Comparison of ENCODE assay signal across 35 cellular contexts in genomic region chr7:4434306-4434705, GRCh38.
"Had no signal": no experiment of that assay in that cellular context is flagged by ENCODE, and none has a peak within 500 bp of the region (broad histone marks: within the 10 kb centered on the region; RNA-seq: fewer than 3 reads in every experiment).

No MANE protein-coding gene starts in this region.

- DNase-seq: activated CD4-positive, alpha-beta memory T cell treated with anti-CD3 and anti-CD28 coated beads for 36 hours; activated CD4-positive, alpha-beta T cell treated with anti-CD3 and anti-CD28 coated beads for 36 hours; activated CD4-positive, alpha-beta T cell treated with anti-CD3 and anti-CD28 coated beads, Interleukin-2, amount 10 ng/mL, durations not matched to agents 24 days and 14 days; activated CD4-positive, CD25-positive, alpha-beta regulatory T cell; activated CD4-positive, CD25-positive, alpha-beta regulatory T cell treated with anti-CD3 and anti-CD28 coated beads, Interleukin-2, amount 50 U/mL, for 72 hours; activated CD8-positive, alpha-beta memory T cell treated with anti-CD3 and anti-CD28 coated beads, Interleukin-2, amount 50 U/mL, for 48 hours; activated CD8-positive, alpha-beta T cell treated with anti-CD3 and anti-CD28 coated beads, Interleukin-2, amount 10 ng/mL, durations not matched to agents 7 days and 5 days; activated effector memory CD4-positive, alpha-beta T cell treated with anti-CD3 and anti-CD28 coated beads, Interleukin-2, amount 50 U/mL, for 16 hours; activated naive CD4-positive, alpha-beta T cell treated with anti-CD3 and anti-CD28 coated beads for 36 hours; activated naive CD8-positive, alpha-beta T cell treated with anti-CD3 and anti-CD28 coated beads for 36 hours; activated naive CD8-positive, alpha-beta T cell treated with anti-CD3 and anti-CD28 coated beads, Interleukin-2, amount 50 U/mL, for 24 hours; activated T-cell treated with anti-CD3 and anti-CD28 coated beads for 4 hours; activated T-cell treated with anti-CD3 and anti-CD28 coated beads, Interleukin-2, amount 50 U/mL, for 24 hours; activated T-cell treated with anti-CD3 and anti-CD28 coated beads, Interleukin-2, amount 50 U/mL, for 72 hours; adrenal gland; central memory CD4-positive, alpha-beta T cell; cerebellar nuclear complex; colonic mucosa; effector CD8-positive, alpha-beta T cell; foreskin fibroblast; T-helper 1 cell; T-helper 17 cell; T1000 had no signal

- H3K36me3 ChIP-seq: adrenal gland, ascending aorta, breast epithelium, cardiac muscle cell, colonic mucosa, gastroesophageal sphincter had no signal

- H3K9me3 ChIP-seq: adrenal gland, ascending aorta, colonic mucosa had no signal

- H3K4me3 Mint-ChIP-seq: activated CD4-positive, alpha-beta memory T cell treated with anti-CD3 and anti-CD28 coated beads for 36 hours; activated CD4-positive, alpha-beta T cell treated with anti-CD3 and anti-CD28 coated beads for 36 hours; activated CD4-positive, alpha-beta T cell treated with anti-CD3 and anti-CD28 coated beads, Interleukin-2, amount 10 ng/mL, durations not matched to agents 24 days and 14 days; activated CD8-positive, alpha-beta T cell treated with anti-CD3 and anti-CD28 coated beads, Interleukin-2, amount 10 ng/mL, durations not matched to agents 7 days and 5 days; activated naive CD4-positive, alpha-beta T cell treated with anti-CD3 and anti-CD28 coated beads for 36 hours; activated naive CD4-positive, alpha-beta T cell treated with anti-CD3 and anti-CD28 coated beads, Interleukin-2, amount 50 U/mL, for 24 hours; activated naive CD8-positive, alpha-beta T cell treated with anti-CD3 and anti-CD28 coated beads for 36 hours; activated naive CD8-positive, alpha-beta T cell treated with anti-CD3 and anti-CD28 coated beads, Interleukin-2, amount 50 U/mL, for 24 hours; activated T-cell treated with anti-CD3 and anti-CD28 coated beads, Interleukin-2, amount 50 U/mL, for 24 hours; activated T-cell treated with anti-CD3 and anti-CD28 coated beads, Interleukin-2, amount 50 U/mL, for 72 hours; activated T-helper 17 cell treated with anti-CD3 and anti-CD28 coated beads, Interleukin-2, amount 50 U/mL, for 72 hours; T-helper 17 cell; T-helper 2 cell treated with Interferon-gamma antibody and Interleukin-4, amounts not matched to agents 5 μg/mL and 100 μg/mL, for 36 hours had no signal

- H3K4me1 ChIP-seq: adrenal gland, ascending aorta, breast epithelium, colonic mucosa, gastroesophageal sphincter had no signal

- H3K9me3 Mint-ChIP-seq: activated naive CD4-positive, alpha-beta T cell treated with anti-CD3 and anti-CD28 coated beads, Interleukin-2, amount 50 U/mL, for 24 hours; activated T-cell treated with anti-CD3 and anti-CD28 coated beads, Interleukin-2, amount 50 U/mL, for 24 hours had no signal

- H3K27ac ChIP-seq: adrenal gland, ascending aorta, breast epithelium, cardiac muscle cell, colonic mucosa, epithelial cell of prostate, gastroesophageal sphincter had no signal

- ATAC-seq: activated CD4-positive, alpha-beta T cell treated with anti-CD3 and anti-CD28 coated beads for 36 hours; activated CD8-positive, alpha-beta T cell treated with anti-CD3 and anti-CD28 coated beads, Interleukin-2, amount 10 ng/mL, durations not matched to agents 7 days and 5 days; activated naive CD8-positive, alpha-beta T cell treated with anti-CD3 and anti-CD28 coated beads, Interleukin-2, amount 50 U/mL, for 24 hours; activated T-cell treated with anti-CD3 and anti-CD28 coated beads, Interleukin-2, amount 50 U/mL, for 72 hours; activated T-helper 17 cell treated with anti-CD3 and anti-CD28 coated beads, Interleukin-2, amount 50 U/mL, for 72 hours; gastroesophageal sphincter; SK-N-SH treated with all-trans-retinoic acid at 6 μM for 48 hours; T-helper 17 cell had no signal

- H3K27ac Mint-ChIP-seq: activated CD4-positive, alpha-beta memory T cell treated with anti-CD3 and anti-CD28 coated beads for 36 hours; activated CD4-positive, alpha-beta T cell treated with anti-CD3 and anti-CD28 coated beads for 36 hours; activated CD4-positive, alpha-beta T cell treated with anti-CD3 and anti-CD28 coated beads, Interleukin-2, amount 10 ng/mL, durations not matched to agents 24 days and 14 days; activated CD8-positive, alpha-beta T cell treated with anti-CD3 and anti-CD28 coated beads, Interleukin-2, amount 10 ng/mL, durations not matched to agents 7 days and 5 days; activated naive CD4-positive, alpha-beta T cell treated with anti-CD3 and anti-CD28 coated beads for 36 hours; activated naive CD4-positive, alpha-beta T cell treated with anti-CD3 and anti-CD28 coated beads, Interleukin-2, amount 50 U/mL, for 24 hours; activated naive CD8-positive, alpha-beta T cell treated with anti-CD3 and anti-CD28 coated beads for 36 hours; activated naive CD8-positive, alpha-beta T cell treated with anti-CD3 and anti-CD28 coated beads, Interleukin-2, amount 50 U/mL, for 24 hours; activated T-cell treated with anti-CD3 and anti-CD28 coated beads, Interleukin-2, amount 50 U/mL, for 24 hours; activated T-cell treated with anti-CD3 and anti-CD28 coated beads, Interleukin-2, amount 50 U/mL, for 72 hours; activated T-helper 17 cell treated with anti-CD3 and anti-CD28 coated beads, Interleukin-2, amount 50 U/mL, for 72 hours; brain; T-helper 17 cell; T-helper 2 cell treated with Interferon-gamma antibody and Interleukin-4, amounts not matched to agents 5 μg/mL and 100 μg/mL, for 36 hours had no signal

- H3K36me3 Mint-ChIP-seq: activated CD4-positive, alpha-beta memory T cell treated with anti-CD3 and anti-CD28 coated beads for 36 hours; activated naive CD4-positive, alpha-beta T cell treated with anti-CD3 and anti-CD28 coated beads, Interleukin-2, amount 50 U/mL, for 24 hours; brain had no signal

- H3K4me3 ChIP-seq: adrenal gland, ascending aorta, breast epithelium, cardiac muscle cell, colonic mucosa, gastroesophageal sphincter had no signal

- H3K4me1 Mint-ChIP-seq: activated CD4-positive, alpha-beta T cell treated with anti-CD3 and anti-CD28 coated beads for 36 hours; activated CD4-positive, alpha-beta T cell treated with anti-CD3 and anti-CD28 coated beads, Interleukin-2, amount 10 ng/mL, durations not matched to agents 24 days and 14 days; activated naive CD4-positive, alpha-beta T cell treated with anti-CD3 and anti-CD28 coated beads, Interleukin-2, amount 50 U/mL, for 24 hours; activated naive CD8-positive, alpha-beta T cell treated with anti-CD3 and anti-CD28 coated beads for 36 hours; activated naive CD8-positive, alpha-beta T cell treated with anti-CD3 and anti-CD28 coated beads, Interleukin-2, amount 50 U/mL, for 24 hours; activated T-helper 17 cell treated with anti-CD3 and anti-CD28 coated beads, Interleukin-2, amount 50 U/mL, for 72 hours; brain; T-helper 17 cell had no signal

- H3K27me3 ChIP-seq: adrenal gland, ascending aorta, breast epithelium, cardiac muscle cell, colonic mucosa had no signal

- H3K27me3 Mint-ChIP-seq: activated CD4-positive, alpha-beta T cell treated with anti-CD3 and anti-CD28 coated beads, Interleukin-2, amount 10 ng/mL, durations not matched to agents 24 days and 14 days; activated naive CD8-positive, alpha-beta T cell treated with anti-CD3 and anti-CD28 coated beads, Interleukin-2, amount 50 U/mL, for 24 hours had no signal

- FAIRE-seq: endometrium, endothelial cell of umbilical vein had no signal
